ENCODE assay signal across 21 cellular contexts in the genomic region with DNA sequence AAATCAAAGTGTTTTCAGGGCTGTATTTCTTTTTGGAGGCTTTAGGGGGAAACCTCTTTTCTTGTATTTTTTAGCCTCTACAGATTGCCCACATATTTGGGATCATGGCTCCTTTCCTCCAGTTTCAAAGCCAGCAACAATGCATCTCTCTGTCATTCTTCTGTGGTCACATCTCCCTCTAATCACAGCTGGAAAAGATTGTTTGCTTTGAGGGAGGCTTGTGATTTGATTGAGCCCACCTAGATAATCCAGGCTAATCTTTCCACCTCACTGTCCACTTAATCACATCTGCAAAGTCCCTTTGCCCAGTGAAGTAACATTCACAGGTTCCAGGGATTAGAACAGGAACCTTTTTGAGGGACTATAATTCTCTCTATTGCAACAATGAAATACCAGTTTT.
"Had no signal": no experiment of that assay in that cellular context is flagged by ENCODE, and none has a peak within 500 bp of the region (broad histone marks: within the 10 kb centered on the region; RNA-seq: fewer than 3 reads in every experiment).

No MANE protein-coding gene starts in this region.

- H3K4me1 ChIP-seq: colonic mucosa, esophagus squamous epithelium, gastrocnemius medialis, left lung, lower lobe of right lung had no signal

- H3K27ac ChIP-seq: colonic mucosa, epithelial cell of prostate, esophagus squamous epithelium, gastrocnemius medialis, heart right ventricle, left lung, lower lobe of right lung had no signal

- H3K4me3 ChIP-seq: colonic mucosa, esophagus squamous epithelium, gastrocnemius medialis, heart right ventricle, left lung, lower lobe of right lung had no signal

- DNase-seq: colonic mucosa; cortex of kidney; effector CD8-positive, alpha-beta T cell; effector memory CD8-positive, alpha-beta T cell; endodermal cell; erythroblast; esophagus squamous epithelium; foreskin fibroblast; foreskin melanocyte; gastrocnemius medialis; glutamatergic neuron; head of caudate nucleus; heart right ventricle; hippocampal formation; left cardiac atrium; left lung; left ventricle myocardium superior; lower lobe of right lung; midbrain had no signal

- H3K9me3 ChIP-seq: colonic mucosa, esophagus squamous epithelium, gastrocnemius medialis, heart right ventricle, left lung, lower lobe of right lung had no signal

- H3K36me3 ChIP-seq: colonic mucosa, esophagus squamous epithelium, gastrocnemius medialis, heart right ventricle, left lung, lower lobe of right lung had no signal

- ATAC-seq: effector memory CD8-positive, alpha-beta T cell; esophagus mucosa; gastrocnemius medialis; heart right ventricle; left cardiac atrium; left lung; left ventricle myocardium superior; lower lobe of right lung had no signal

- H3K27me3 ChIP-seq: colonic mucosa, esophagus squamous epithelium, gastrocnemius medialis, heart right ventricle, left lung had no signal
